In genomic region chr20:35467339-35468224, GRCh38 we compare ENCODE assay signal across 10 cellular contexts. TPM values are rescaled to one million over a fixed set of nuclear protein-coding genes. Genes with fewer than 3 reads are reported as not detected.
DNase-seq lines count a peak whose midpoint lies in the region; ATAC-seq and TF ChIP-seq lines count a peak whose summit lies in the region.
"Had no signal": no experiment of that assay in that cellular context is flagged by ENCODE, and none has a peak within 500 bp of the region (broad histone marks: within the 10 kb centered on the region; RNA-seq: fewer than 3 reads in every experiment).

No MANE protein-coding gene starts in this region.

- TF ChIP-seq CTCF in fibroblast of pulmonary artery (IDR thresholded peaks at IDR 0.05; ENCODE audit: low read length, missing control alignments) (no peak), ovary (IDR thresholded peaks at IDR 0.05) (no peak), OCI-LY7 (conservative IDR thresholded peaks at IDR 0.05; ENCODE audit: low read length) (no peak)

- H3K4me3 ChIP-seq in fibroblast of pulmonary artery (replicated peaks; ENCODE audit: low read depth, low read length) (no peak overlapping the region), ovary (no peak overlapping the region), OCI-LY7 (ENCODE audit: low read depth, low read length, poor library complexity, severe bottlenecking) (no peak overlapping the region)

- no peaks in the 10 kb centered on the region for H3K9me3 ChIP-seq in ovary
- no peaks in the 10 kb centered on the region for H3K9me3 ChIP-seq in OCI-LY7 (ENCODE audit: low read length)

- no TSS peak for BruUV-seq in OCI-LY7 (replicated peaks; lab: Mats Ljungman, UMichigan)

- no peak for TF ChIP-seq POLR2A in ovary (IDR thresholded peaks at IDR 0.05)

- H3K9me2 ChIP-seq in OCI-LY7 (ENCODE audit: insufficient read depth, low read length), result no peaks in the 10 kb centered on the region

- no peaks in the 10 kb centered on the region for H3K36me3 ChIP-seq in ovary
- peaks cover 35% of the 10 kb centered on the region; the same call in 1 of the 2 replicates for H3K36me3 ChIP-seq in OCI-LY7 (ENCODE audit: insufficient read depth, low read length)

- DNase-seq in Caki2 (ENCODE audit: low read depth) (peak; percentile 61), NCI-H226 (peak; percentile 57), fibroblast of pulmonary artery (ENCODE audit: low read depth) (peak; percentile 54), ovary (peak; percentile 44 to 74 (median 62)), OCI-LY7 (ENCODE audit: low spot score) (no peak)
- DNase-seq in natural killer cell treated with Interleukin-12 subunit alpha and Interleukin-12 subunit beta and Interleukin-15 and Interleukin-18, amount 100 ng/mL, for 72 hours (ENCODE audit: low spot score), result no peak
- DNase-seq: MM.1S had no signal

- H3K9me3 Mint-ChIP-seq in natural killer cell treated with Interleukin-12 subunit alpha and Interleukin-12 subunit beta and Interleukin-15 and Interleukin-18, amount 100 ng/mL, for 72 hours, result no peaks in the 10 kb centered on the region
- H3K9me3 Mint-ChIP-seq: brain had no signal

- CTCF ChIA-PET in OCI-LY7 (lab: Charles Lee; ENCODE audit: unreplicated experiment), result no interaction called here

- intact Hi-C loops in ovary (cut with DNase I) (loop anchor here in 1 of 4 donors (10.0 kb wide), 1 partner anchor 417 kb away; no protein-coding TSS in a partner anchor), OCI-LY7 (cut with micrococcal nuclease; ENCODE audit: unreplicated experiment) (no loop called here)

- no peaks in the 10 kb centered on the region for H3K79me2 ChIP-seq in OCI-LY7 (ENCODE audit: insufficient read depth, low read depth, low read length)

- H2AFZ ChIP-seq in OCI-LY7 (ENCODE audit: low read length), result no peak overlapping the region

- H3K4me1 ChIP-seq in ovary (ENCODE audit: insufficient read depth), result peaks cover 4% of the 10 kb centered on the region
- H3K4me1 ChIP-seq in OCI-LY7 (ENCODE audit: insufficient read depth, low read length, poor library complexity, severe bottlenecking), result peaks cover 11% of the 10 kb centered on the region

- no peaks in the 10 kb centered on the region for H3K36me3 Mint-ChIP-seq in natural killer cell treated with Interleukin-12 subunit alpha and Interleukin-12 subunit beta and Interleukin-15 and Interleukin-18, amount 100 ng/mL, for 72 hours

- H3K27ac ChIP-seq in ovary (peak overlapping the region in 1 of 2 donors; percentile 38), OCI-LY7 (ENCODE audit: low read depth, low read length, poor library complexity, severe bottlenecking) (no peak overlapping the region)

- in situ Hi-C loops in Caki2 (cut with HindIII; ENCODE audit: low pct_unique_long_range_greater_than_20kb, low sequenced_read_pairs), result no loop called here

- ATAC-seq in HG03460 (IDR thresholded peaks at IDR 0.05; ENCODE audit: unreplicated experiment) (no peak), GM21717 (IDR thresholded peaks at IDR 0.05; ENCODE audit: unreplicated experiment) (no peak)
- no peak for ATAC-seq in natural killer cell treated with Interleukin-12 subunit alpha and Interleukin-12 subunit beta and Interleukin-15 and Interleukin-18, amount 100 ng/mL, for 72 hours

- POLR2A ChIA-PET in OCI-LY7 (lab: Charles Lee), result interaction anchor here (0.9 to 1.0 kb wide), 2 partner anchors 10 to 12 kb away, joined by 3 read pairs; partner anchors contain the start of gene CEP250

- no peak overlapping the region for H3K4me3 Mint-ChIP-seq in natural killer cell treated with Interleukin-12 subunit alpha and Interleukin-12 subunit beta and Interleukin-15 and Interleukin-18, amount 100 ng/mL, for 72 hours
- H3K4me3 Mint-ChIP-seq: brain had no signal

- H3K27me3 ChIP-seq in ovary, result no peaks in the 10 kb centered on the region

- peaks cover 0 to 8% of the 10 kb centered on the region in 2 donors for H3K4me1 Mint-ChIP-seq in natural killer cell treated with Interleukin-12 subunit alpha and Interleukin-12 subunit beta and Interleukin-15 and Interleukin-18, amount 100 ng/mL, for 72 hours (ENCODE audit: low read depth in 2 of 2)

- H3K4me2 ChIP-seq in OCI-LY7 (ENCODE audit: low read length), result no peak overlapping the region

- no peaks in the 10 kb centered on the region for H3K27me3 Mint-ChIP-seq in natural killer cell treated with Interleukin-12 subunit alpha and Interleukin-12 subunit beta and Interleukin-15 and Interleukin-18, amount 100 ng/mL, for 72 hours
- H3K27me3 Mint-ChIP-seq: brain had no signal

- peak; percentile 6 for TF ChIP-seq EP300 in ovary (IDR thresholded peaks at IDR 0.05)

- H4K20me1 ChIP-seq in OCI-LY7 (ENCODE audit: insufficient read depth, low read length), result no peaks in the 10 kb centered on the region

- peak overlapping the region in 1 of 2 donors; percentile 47 for H3K27ac Mint-ChIP-seq in natural killer cell treated with Interleukin-12 subunit alpha and Interleukin-12 subunit beta and Interleukin-15 and Interleukin-18, amount 100 ng/mL, for 72 hours

- WGBS in ovary, 3 donors, result 12 to 33% (median 20%) methylated on average over 9 of the region's 9 CpGs

RNA-seq across cellular contexts. Expression of gene CEP250, which starts 12.2 kb away (rescaled TPM):
- 14.8 and 23.2 TPM in 2 replicates for total RNA-seq in Caki2 (2014; rRNA removed; shearing (Covaris generic); ENCODE audit: low replicate concordance)
- total RNA-seq in ovary, result 10 to 100 TPM; 20.6 to 44.2 (median 27.9) TPM
- 10 to 100 TPM; 11.7 to 16.0 TPM for polyA plus RNA-seq in ovary
- 28.6 and 31.6 TPM in 2 replicates for total RNA-seq in OCI-LY7 (2014; rRNA removed; shearing (Covaris generic))
- total RNA-seq in OCI-LY7 (2022), result 68.9 and 74.4 TPM in 2 replicates
- 10 to 100 TPM; 67.5 to 90.0 TPM for total RNA-seq in natural killer cell treated with Interleukin-12 subunit alpha and Interleukin-12 subunit beta and Interleukin-15 and Interleukin-18, amount 100 ng/mL, for 72 hours

RNA-seq across cellular contexts. Expression of gene GDF5, which starts 29.6 kb away (rescaled TPM):
- 1.1 TPM in 1 of 2 replicates, not detected in the other for total RNA-seq in Caki2 (2014; rRNA removed; shearing (Covaris generic); ENCODE audit: low replicate concordance)
- total RNA-seq in ovary (under 1 TPM in 2 of 7 donors, not detected in 5; 0.33 to 0.36 TPM), OCI-LY7 (2022) (not detected in 2 replicates)
- not detected for polyA plus RNA-seq in ovary
- not detected in 2 replicates for total RNA-seq in OCI-LY7 (2014; rRNA removed; shearing (Covaris generic))
- not detected for total RNA-seq in natural killer cell treated with Interleukin-12 subunit alpha and Interleukin-12 subunit beta and Interleukin-15 and Interleukin-18, amount 100 ng/mL, for 72 hours

RNA-seq across cellular contexts. Expression of gene UQCC1, which starts 55.8 kb away (rescaled TPM):
- 54.9 and 59.4 TPM in 2 replicates for total RNA-seq in Caki2 (2014; rRNA removed; shearing (Covaris generic); ENCODE audit: low replicate concordance)
- 10 to 100 TPM; 20.6 to 60.4 (median 43.4) TPM for total RNA-seq in ovary
- polyA plus RNA-seq in ovary, result 10 to 100 TPM; 19.1 to 53.3 TPM
- total RNA-seq in OCI-LY7 (2014; rRNA removed; shearing (Covaris generic)), result 53.0 and 65.3 TPM in 2 replicates
- total RNA-seq in OCI-LY7 (2022), result 85.2 and 88.6 TPM in 2 replicates
- 10 to 100 TPM; 61.5 to 68.9 TPM for total RNA-seq in natural killer cell treated with Interleukin-12 subunit alpha and Interleukin-12 subunit beta and Interleukin-15 and Interleukin-18, amount 100 ng/mL, for 72 hours

Comparison
In these comparisons a context has a peak if more than half of its experiments do, and no peak if none do; other contexts are left out.
1. DNase-seq: peak in Caki2 (single experiment), NCI-H226 (single experiment), fibroblast of pulmonary artery (single experiment) and ovary (5 of 5); none in OCI-LY7 (single experiment) and natural killer cell treated with Interleukin-12 subunit alpha and Interleukin-12 subunit beta and Interleukin-15 and Interleukin-18, amount 100 ng/mL, for 72 hours (single experiment).